ENCODE assay signal across 25 cellular contexts in the genomic region with DNA sequence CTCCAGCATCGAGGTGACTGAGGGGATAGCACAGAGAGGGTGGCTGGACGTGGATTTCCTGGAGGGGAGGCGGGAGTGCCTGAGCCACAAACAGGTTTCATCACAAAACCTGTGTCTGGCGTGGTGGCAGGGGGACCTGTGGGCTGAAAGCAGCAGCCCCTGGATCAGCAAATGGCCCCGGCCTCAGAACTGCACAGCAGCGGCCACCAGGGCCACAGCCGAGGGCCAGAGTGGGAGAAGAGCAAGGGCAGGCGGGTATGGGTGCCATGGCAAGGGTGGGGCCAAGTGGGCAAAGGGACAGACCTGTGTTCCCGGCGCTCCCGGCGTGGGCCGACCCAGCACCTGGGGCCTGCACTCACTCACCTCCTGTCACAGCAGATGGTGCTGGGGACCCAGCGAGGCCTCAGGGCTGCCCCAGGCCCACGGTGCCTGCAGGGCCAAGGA. TPM values are rescaled to one million over a fixed set of nuclear protein-coding genes. Genes with fewer than 3 reads are reported as not detected.
A peak's percentile ranks its signal among the peaks of the same experiment; 100 is the strongest.
DNase-seq lines count a peak whose midpoint lies in the region; ATAC-seq, FAIRE-seq and TF ChIP-seq lines count a peak whose summit lies in the region.
"Had no signal": no experiment of that assay in that cellular context is flagged by ENCODE, and none has a peak within 500 bp of the region (broad histone marks: within the 10 kb centered on the region; RNA-seq: fewer than 3 reads in every experiment).

No MANE protein-coding gene starts in this region.

- no peak overlapping the region for H3K27ac ChIP-seq in kidney (ENCODE audit: low read depth in 2 of 2, low read length in 2 of 2)
- peak overlapping the region in 2 of 4 donors; percentile 27 to 46 for H3K27ac ChIP-seq in upper lobe of left lung
- H3K27ac ChIP-seq: GM23248, PC-9, SJCRH30, thoracic aorta had no signal

- no peak for TF ChIP-seq POLR2A in upper lobe of left lung (IDR thresholded peaks at IDR 0.05)

- H3K27me3 ChIP-seq in upper lobe of left lung = peaks cover 0 to 6% (median 0%) of the 10 kb centered on the region in 4 donors

- TF ChIP-seq CTCF in kidney (IDR thresholded peaks at IDR 0.05; ENCODE audit: borderline replicate concordance, extremely low read depth, insufficient read depth) (no peak), upper lobe of left lung (IDR thresholded peaks at IDR 0.05) (no peak)

- H3K9me3 ChIP-seq in kidney (ENCODE audit: control insufficient read depth in 1 of 2, low read length in 2 of 2) = no peaks in the 10 kb centered on the region
- H3K9me3 ChIP-seq in upper lobe of left lung = no peaks in the 10 kb centered on the region
- H3K9me3 ChIP-seq: SJCRH30, thoracic aorta had no signal

- WGBS in upper lobe of left lung, 2 donors = 80% methylated on average over 14 to 15 of the region's 15 CpGs

- ATAC-seq in Right ventricle myocardium inferior = no peak
- ATAC-seq in upper lobe of left lung (ENCODE audit: low FRiP score in 2 of 2) = peak; percentile 19 to 23
- no peak for ATAC-seq in GM21576 (IDR thresholded peaks at IDR 0.05; ENCODE audit: unreplicated experiment)
- no peak for ATAC-seq in GM18909 (IDR thresholded peaks at IDR 0.05; ENCODE audit: poor library complexity, unreplicated experiment)
- ATAC-seq: activated CD4-positive, alpha-beta T cell treated with anti-CD3 and anti-CD28 coated beads for 36 hours had no signal

- no peak for FAIRE-seq in kidney (lab: Jason Lieb, UNC)
- FAIRE-seq: G401.6 had no signal

- TF ChIP-seq EP300 in upper lobe of left lung (IDR thresholded peaks at IDR 0.05) = no peak

- H3K4me1 ChIP-seq in kidney (ENCODE audit: control insufficient read depth in 1 of 2, insufficient read depth in 1 of 2, low read depth in 1 of 2, low read length in 2 of 2) (peaks cover 0 to 2% of the 10 kb centered on the region in 2 donors), upper lobe of left lung (peaks cover 0 to 4% (median 0%) of the 10 kb centered on the region in 4 donors)

- H3K9ac ChIP-seq in kidney (ENCODE audit: low read length in 2 of 2) = no peak overlapping the region
- H3K9ac ChIP-seq: GM23248 had no signal

- DNase-seq in Right ventricle myocardium inferior (ENCODE audit: missing footprints) (peak; percentile 67), cardiac septum (ENCODE audit: low spot score) (no peak), NCI-H524 treated with DMSO at 0.1 percent for 48 hours (lab: John Stamatoyannopoulos, UW) (peak; percentile 34), kidney (peak; percentile 64), upper lobe of left lung (peak in 1 of 2 donors; percentile 70), AG20443 (ENCODE audit: low spot score) (no peak)
- DNase-seq: activated CD4-positive, alpha-beta T cell treated with anti-CD3 and anti-CD28 coated beads for 36 hours; CD4-positive, alpha-beta memory T cell; cerebellar nuclear complex; DMS153; GM23248; mesenchymal stem cell; naive B cell; NCI-H1694; NCI-H510A; SJCRH30; stimulated activated CD4-positive, alpha-beta T cell treated with anti-CD3 and anti-CD28 coated beads, Interleukin-12 subunit alpha, Interleukin-12 subunit beta, amount 100 ng/mL, for 4 hours; stimulated activated CD4-positive, alpha-beta T cell treated with anti-CD3 and anti-CD28 coated beads, Interleukin-4, amount 100 ng/mL, for 24 hours; stimulated activated naive CD4-positive, alpha-beta T cell had no signal

- intact Hi-C loops in Right ventricle myocardium inferior (cut with DNase I) = no loop called here
- intact Hi-C loops in cardiac septum (cut with DNase I) = no loop called here
- intact Hi-C loops in kidney (cut with DNase I) = no loop called here

- H3K4me3 ChIP-seq in kidney (ENCODE audit: low read length in 2 of 2) (no peak overlapping the region), upper lobe of left lung (no peak overlapping the region)
- H3K4me3 ChIP-seq: GM23248, PC-9, SJCRH30, thoracic aorta had no signal

- H3K36me3 ChIP-seq in kidney (ENCODE audit: control insufficient read depth in 1 of 2, insufficient read depth in 2 of 2, low read length in 2 of 2) (no peaks in the 10 kb centered on the region), upper lobe of left lung (no peaks in the 10 kb centered on the region)
- H3K36me3 ChIP-seq: SJCRH30, thoracic aorta had no signal

RNA-seq across cellular contexts. Expression of gene NTSR1, which starts 19.0 kb away (rescaled TPM):
- total RNA-seq in Right ventricle myocardium inferior (not detected), cardiac septum (0.08 TPM), kidney (0.09 TPM), upper lobe of left lung (1 to 10 TPM in 1 of 6 donors, under 1 TPM in 4, not detected in 1; 0.20 to 1.4 (median 0.26) TPM)
- polyA plus RNA-seq in kidney (ENCODE audit: insufficient read depth, low read depth, low replicate concordance) = not detected
- total RNA-seq: activated naive CD4-positive, alpha-beta T cell treated with anti-CD3 and anti-CD28 coated beads, Interleukin-2, amount 50 U/mL, for 72 hours; GM23248; thoracic aorta had no signal
- polyA plus RNA-seq: CD4-positive, alpha-beta memory T cell; GM23248 had no signal

Comparison
In these comparisons a context has a peak if more than half of its experiments do, and no peak if none do; other contexts are left out.
1. DNase-seq: peak in Right ventricle myocardium inferior (single experiment), NCI-H524 treated with DMSO at 0.1 percent for 48 hours (single experiment) and kidney (single experiment); none in cardiac septum (single experiment) and AG20443 (single experiment).
2. ATAC-seq: peak in upper lobe of left lung (2 of 2); none in Right ventricle myocardium inferior (single experiment), GM21576 (single experiment) and GM18909 (single experiment).